In genomic region chr1:183218981-183219621, GRCh38 we compare ENCODE assay signal across 9 cellular contexts. TPM values are rescaled to one million over a fixed set of nuclear protein-coding genes. Genes with fewer than 3 reads are reported as not detected.
DNase-seq lines count a peak whose midpoint lies in the region; ATAC-seq and TF ChIP-seq lines count a peak whose summit lies in the region.
"Had no signal": no experiment of that assay in that cellular context is flagged by ENCODE, and none has a peak within 500 bp of the region (broad histone marks: within the 10 kb centered on the region; RNA-seq: fewer than 3 reads in every experiment).

No MANE protein-coding gene starts in this region.

- no peak for ATAC-seq in HG03439 (IDR thresholded peaks at IDR 0.05; ENCODE audit: unreplicated experiment)

- H3K9me3 ChIP-seq in muscle layer of duodenum (ENCODE audit: control insufficient read depth in 1 of 2, low read length in 2 of 2): no peaks in the 10 kb centered on the region
- H3K9me3 ChIP-seq in BE2C: no peaks in the 10 kb centered on the region
- H3K9me3 ChIP-seq: tibial nerve had no signal

- DNase-seq in DMS153 treated with DMSO at 0.1 percent for 48 hours (lab: John Stamatoyannopoulos, UW; ENCODE audit: unreplicated experiment) (peak; percentile 76), NCI-H2029 (lab: John Stamatoyannopoulos, UW) (peak; percentile 82), ecto neural progenitor cell (ENCODE audit: low spot score) (no peak), BE2C (no peak), cortex of kidney (lab: John Stamatoyannopoulos, UW) (no peak)
- DNase-seq in activated naive CD8-positive, alpha-beta T cell treated with anti-CD3 and anti-CD28 coated beads, Interleukin-2, amount 50 U/mL, for 16 hours (ENCODE audit: low read depth, low spot score): peak; percentile 2

- H3K4me1 ChIP-seq in muscle layer of duodenum (ENCODE audit: control insufficient read depth in 1 of 2, insufficient read depth in 2 of 2, low read length in 2 of 2): peaks cover 5 to 24% of the 10 kb centered on the region in 2 donors
- H3K4me1 ChIP-seq in BE2C: no peaks in the 10 kb centered on the region

- H3K4me3 ChIP-seq in muscle layer of duodenum (ENCODE audit: low read depth in 1 of 2, low read length in 2 of 2) (no peak overlapping the region), BE2C (ENCODE audit: low read depth, low read length) (no peak overlapping the region)
- H3K4me3 ChIP-seq: tibial nerve had no signal

- peak overlapping the region; percentile 73 for H3K27ac ChIP-seq in muscle layer of duodenum (ENCODE audit: low read length)

- H3K27me3 ChIP-seq in muscle layer of duodenum (ENCODE audit: low read depth, low read length) (no peaks in the 10 kb centered on the region), BE2C (no peaks in the 10 kb centered on the region)
- H3K27me3 ChIP-seq: tibial nerve had no signal

- no peak for TF ChIP-seq CTCF in BE2C (IDR thresholded peaks at IDR 0.05; ENCODE audit: low read depth, low read length)

- no peaks in the 10 kb centered on the region for H3K36me3 ChIP-seq in muscle layer of duodenum (ENCODE audit: control insufficient read depth in 1 of 2, insufficient read depth in 2 of 2, low read length in 2 of 2)
- H3K36me3 ChIP-seq in BE2C: no peaks in the 10 kb centered on the region
- H3K36me3 ChIP-seq: tibial nerve had no signal

RNA-seq across cellular contexts. Expression of gene LAMC2, which starts 33.0 kb away (rescaled TPM):
- polyA plus RNA-seq in BE2C (2012; ENCODE audit: insufficient read depth, insufficient read length, low read depth): 0.40 TPM

Comparison
In these comparisons a context has a peak if more than half of its experiments do, and no peak if none do; other contexts are left out.
1. DNase-seq: peak in DMS153 treated with DMSO at 0.1 percent for 48 hours (single experiment), NCI-H2029 (single experiment) and activated naive CD8-positive, alpha-beta T cell treated with anti-CD3 and anti-CD28 coated beads, Interleukin-2, amount 50 U/mL, for 16 hours (single experiment); none in ecto neural progenitor cell (single experiment), BE2C (single experiment) and cortex of kidney (single experiment).